Comparison of ENCODE assay signal across 8 cellular contexts in genomic region chr10:100286051-100287033, GRCh38. TPM values are rescaled to one million over a fixed set of nuclear protein-coding genes. Genes with fewer than 3 reads are reported as not detected.
A peak's percentile ranks its signal among the peaks of the same experiment; 100 is the strongest.
DNase-seq lines count a peak whose midpoint lies in the region; ATAC-seq and TF ChIP-seq lines count a peak whose summit lies in the region.

Gene BLOC1S2 (minus strand): TSS chr10:100286680. CDS start chr10:100286659, 21 bp downstream.

- peak; percentile 89 for ATAC-seq in HG03196 (IDR thresholded peaks at IDR 0.05; ENCODE audit: unreplicated experiment)
- peak; percentile 89 for ATAC-seq in activated CD4-positive, alpha-beta T cell treated with anti-CD3 and anti-CD28 coated beads for 36 hours

- DNase-seq in AG10803 (ENCODE audit: low read depth) = peak; percentile 90
- peak; percentile 64 for DNase-seq in NCI-H510A (lab: John Stamatoyannopoulos, UW)
- peak; percentile 91 for DNase-seq in activated CD4-positive, alpha-beta T cell treated with anti-CD3 and anti-CD28 coated beads for 36 hours
- peak; percentile 94 for DNase-seq in chondrocyte (ENCODE audit: low spot score)
- peak; percentile 86 for DNase-seq in kidney glomerular epithelial cell (lab: John Stamatoyannopoulos, UW)
- DNase-seq in stimulated activated CD4-positive, alpha-beta T cell treated with anti-CD3 and anti-CD28 coated beads, Interleukin-15, amount 100 ng/mL, for 48 hours (ENCODE audit: low read depth in 2 of 2) = peak; percentile 81 to 82

- in situ Hi-C loops in GM18951 (cut with MboI; ENCODE audit: low sequenced_read_pairs, unreplicated experiment) = no loop called here

- H3K27me3 Mint-ChIP-seq in activated CD4-positive, alpha-beta T cell treated with anti-CD3 and anti-CD28 coated beads for 36 hours = no peaks in the 10 kb centered on the region
- peaks cover 5% of the 10 kb centered on the region for H3K27me3 Mint-ChIP-seq in chondrocyte (ENCODE audit: low read depth)

- peak within 1 kb of the TSS; percentile 100 for H3K4me3 Mint-ChIP-seq in activated CD4-positive, alpha-beta T cell treated with anti-CD3 and anti-CD28 coated beads for 36 hours
- H3K4me3 Mint-ChIP-seq in chondrocyte (ENCODE audit: unreplicated experiment) = peak within 1 kb of the TSS; percentile 100

- POLR2A ChIA-PET in activated CD4-positive, alpha-beta T cell treated with anti-CD3 and anti-CD28 coated beads for 36 hours (lab: Charles Lee) = interaction anchor here (0.7 to 1.0 kb wide), 2 partner anchors 19 to 58 kb away, joined by 4 to 5 read pairs; partner anchors contain the start of gene CWF19L1

- H3K4me1 Mint-ChIP-seq in activated CD4-positive, alpha-beta T cell treated with anti-CD3 and anti-CD28 coated beads for 36 hours = peaks cover 24% of the 10 kb centered on the region
- H3K4me1 Mint-ChIP-seq in chondrocyte (ENCODE audit: low read depth) = peaks cover 28% of the 10 kb centered on the region

- CTCF ChIA-PET in activated CD4-positive, alpha-beta T cell treated with anti-CD3 and anti-CD28 coated beads for 36 hours (lab: Charles Lee) = no interaction called here

- intact Hi-C loops in activated CD4-positive, alpha-beta T cell treated with anti-CD3 and anti-CD28 coated beads for 36 hours (cut with DNase I, micrococcal nuclease) = loop anchor here (1.0 to 2.0 kb wide), 10 partner anchors 19 to 626 kb away; partner anchors contain the start of genes CWF19L1 (in 2 of the 2), CHUK (in 1 of the 2), COX15 (in 1 of the 2) and CUTC (in 1 of the 2)

- TF ChIP-seq CTCF in AG10803 (conservative IDR thresholded peaks at IDR 0.05; ENCODE audit: low read length) (peak; percentile 14; the same call in 1 of the 2 replicates), chondrocyte (IDR thresholded peaks at IDR 0.05) (no peak)

- peak; percentile 98 for TF ChIP-seq POLR2A in GM18951 (IDR thresholded peaks at IDR 0.05; ENCODE audit: extremely low read depth, insufficient read depth, insufficient read length)

- H3K9me3 Mint-ChIP-seq in activated CD4-positive, alpha-beta T cell treated with anti-CD3 and anti-CD28 coated beads for 36 hours (ENCODE audit: low read depth) = no peaks in the 10 kb centered on the region
- no peaks in the 10 kb centered on the region for H3K9me3 Mint-ChIP-seq in chondrocyte (ENCODE audit: low read depth)

- H3K4me3 ChIP-seq in AG10803 (ENCODE audit: low read length) = peak within 1 kb of the TSS; percentile 95

- H3K27ac Mint-ChIP-seq in activated CD4-positive, alpha-beta T cell treated with anti-CD3 and anti-CD28 coated beads for 36 hours = peak within 1 kb of the TSS; percentile 100
- H3K27ac Mint-ChIP-seq in chondrocyte (ENCODE audit: unreplicated experiment) = peak within 1 kb of the TSS; percentile 100

- H3K36me3 Mint-ChIP-seq in activated CD4-positive, alpha-beta T cell treated with anti-CD3 and anti-CD28 coated beads for 36 hours (ENCODE audit: low read depth) = peaks cover 15% of the 10 kb centered on the region
- peaks cover 4% of the 10 kb centered on the region for H3K36me3 Mint-ChIP-seq in chondrocyte (ENCODE audit: low read depth)

RNA-seq across cellular contexts. Expression of gene BLOC1S2, which starts in this region (rescaled TPM):
- 10 to 100 TPM; 45.0 to 45.7 TPM for total RNA-seq in activated CD4-positive, alpha-beta T cell treated with anti-CD3 and anti-CD28 coated beads for 36 hours
- 25.9 to 35.1 TPM (median 29.7 TPM) in 3 replicates for total RNA-seq in chondrocyte

Comparison
In these comparisons a context has a peak if more than half of its experiments do, and no peak if none do; other contexts are left out.
1. Peak in every context shown above with its lines: DNase-seq, ATAC-seq and H3K4me3 ChIP-seq.